In genomic region chr2:208033701-208034502, GRCh38 we compare ENCODE assay signal across 1 cellular context.
TF ChIP-seq lines count a peak whose summit lies in the region.

No MANE protein-coding gene starts in this region.

TF ChIP-seq in HepG2, 621 proteins besides CTCF, POLR2A, EP300 and RAD21 (continued from another document and continues in another):
- TF ChIP-seq ZNF800 (CRISPR knock-in tag; IDR thresholded peaks at IDR 0.05) (0 out of 2 replicates have a peak, but pooled peaks have one; percentile 1), ZNF543 (CRISPR knock-in tag; IDR thresholded peaks at IDR 0.05) (0 out of 2 replicates have a peak, but pooled peaks have one; percentile 4), TFAP4 (IDR thresholded peaks at IDR 0.05; ENCODE audit: borderline replicate concordance, low read depth) (no peak; the same call in 1 of the 2 replicates), ZNF317 (CRISPR knock-in tag; IDR thresholded peaks at IDR 0.05) (peak; percentile 75), SAP130 (CRISPR knock-in tag; IDR thresholded peaks at IDR 0.05; ENCODE audit: low read depth) (peak; percentile 67), BRF2 (CRISPR knock-in tag; IDR thresholded peaks at IDR 0.05) (0 out of 2 replicates have a peak, but pooled peaks have one; percentile 40), POGZ (CRISPR knock-in tag; IDR thresholded peaks at IDR 0.05) (peak; percentile 86), HBP1 (CRISPR knock-in tag; IDR thresholded peaks at IDR 0.05; ENCODE audit: low read depth) (peak; percentile 66; the same call in 1 of the 2 replicates), KAT8 (CRISPR knock-in tag; IDR thresholded peaks at IDR 0.05) (peak; percentile 30; the same call in 1 of the 2 replicates), NCOR1 (IDR thresholded peaks at IDR 0.05; ENCODE audit: borderline replicate concordance, low read length) (peak; percentile 43; the same call in 1 of the 2 replicates), NONO (IDR thresholded peaks at IDR 0.05) (no peak), NONO (CRISPR knock-in tag; conservative IDR thresholded peaks at IDR 0.05) (peak; percentile 17; the same call in 1 of the 2 replicates), MTA3 (CRISPR knock-in tag; IDR thresholded peaks at IDR 0.05) (no peak), NR2C2 (CRISPR knock-in tag; IDR thresholded peaks at IDR 0.05; ENCODE audit: borderline replicate concordance) (0 out of 2 replicates have a peak, but pooled peaks have one; percentile 55), SPEN (CRISPR knock-in tag; IDR thresholded peaks at IDR 0.05; ENCODE audit: low read depth) (no peak; the same call in 1 of the 2 replicates), ZNF556 (CRISPR knock-in tag; IDR thresholded peaks at IDR 0.05; ENCODE audit: borderline replicate concordance) (0 out of 2 replicates have a peak, but pooled peaks have one; percentile 73), MAZ (IDR thresholded peaks at IDR 0.05; ENCODE audit: borderline replicate concordance, low read depth, low read length) (peak; percentile 69; the same call in 1 of the 2 replicates), MAZ (CRISPR knock-in tag; IDR thresholded peaks at IDR 0.05; ENCODE audit: low read depth) (no peak), ZNF331 (CRISPR knock-in tag; IDR thresholded peaks at IDR 0.05) (peak; percentile 61; the same call in 1 of the 2 replicates), STAG1 (CRISPR knock-in tag; IDR thresholded peaks at IDR 0.05) (peak; percentile 99), ZHX2 (IDR thresholded peaks at IDR 0.05; ENCODE audit: low read depth) (0 out of 2 replicates have a peak, but pooled peaks have one; percentile 43), ZHX2 (CRISPR knock-in tag; IDR thresholded peaks at IDR 0.05; ENCODE audit: borderline replicate concordance) (no peak), ZNF710 (CRISPR knock-in tag; IDR thresholded peaks at IDR 0.05; ENCODE audit: borderline replicate concordance) (peak; percentile 45; the same call in 1 of the 2 replicates), ASH2L (IDR thresholded peaks at IDR 0.05; ENCODE audit: insufficient read length, low read depth, low read length) (peak; percentile 83), KLF16 (CRISPR knock-in tag; IDR thresholded peaks at IDR 0.05) (peak in 1 of 2 experiments; percentile 52; a peak in 1 of 4 replicates), HOXA3 (CRISPR knock-in tag; IDR thresholded peaks at IDR 0.05) (peak; percentile 43), PAF1 (CRISPR knock-in tag; IDR thresholded peaks at IDR 0.05) (no peak), LCORL (IDR thresholded peaks at IDR 0.05) (peak; percentile 62; the same call in 1 of the 2 replicates), LCORL (CRISPR knock-in tag; IDR thresholded peaks at IDR 0.05) (peak; percentile 62), ATF1 (CRISPR knock-in tag; IDR thresholded peaks at IDR 0.05) (peak; percentile 82), NFYB (CRISPR knock-in tag; IDR thresholded peaks at IDR 0.05) (peak; percentile 72), NPAS2 (CRISPR knock-in tag; IDR thresholded peaks at IDR 0.05; ENCODE audit: borderline replicate concordance) (no peak), ZNF644 (CRISPR knock-in tag; IDR thresholded peaks at IDR 0.05; ENCODE audit: low read depth) (peak; percentile 51; the same call in 1 of the 2 replicates), ZBTB34 (CRISPR knock-in tag; IDR thresholded peaks at IDR 0.05) (peak; percentile 57; the same call in 1 of the 2 replicates), ZKSCAN1 (IDR thresholded peaks at IDR 0.05; ENCODE audit: low read length) (no peak), ZSCAN5A (CRISPR knock-in tag; IDR thresholded peaks at IDR 0.05; ENCODE audit: borderline replicate concordance) (peak; percentile 100; the same call in 1 of the 2 replicates), ELF1 (CRISPR knock-in tag; IDR thresholded peaks at IDR 0.05) (no peak), WIZ (CRISPR knock-in tag; IDR thresholded peaks at IDR 0.05) (no peak), ZNF33A (CRISPR knock-in tag; IDR thresholded peaks at IDR 0.05; ENCODE audit: borderline replicate concordance) (no peak), SP5 (CRISPR knock-in tag; IDR thresholded peaks at IDR 0.05; ENCODE audit: borderline replicate concordance, low read depth) (peak; percentile 49; the same call in 1 of the 2 replicates), PHF5A (CRISPR knock-in tag; IDR thresholded peaks at IDR 0.05; ENCODE audit: low read depth, unreplicated experiment) (peak; percentile 20), FOXO4 (CRISPR knock-in tag; conservative IDR thresholded peaks at IDR 0.05) (0 out of 2 replicates have a peak, but pooled peaks have one; percentile 17), FOXK1 (CRISPR knock-in tag; IDR thresholded peaks at IDR 0.05; ENCODE audit: borderline replicate concordance, low read depth) (0 out of 2 replicates have a peak, but pooled peaks have one; percentile 33), GFI1 (CRISPR knock-in tag; IDR thresholded peaks at IDR 0.05; ENCODE audit: borderline replicate concordance) (peak; percentile 88)
